In the genomic region with DNA sequence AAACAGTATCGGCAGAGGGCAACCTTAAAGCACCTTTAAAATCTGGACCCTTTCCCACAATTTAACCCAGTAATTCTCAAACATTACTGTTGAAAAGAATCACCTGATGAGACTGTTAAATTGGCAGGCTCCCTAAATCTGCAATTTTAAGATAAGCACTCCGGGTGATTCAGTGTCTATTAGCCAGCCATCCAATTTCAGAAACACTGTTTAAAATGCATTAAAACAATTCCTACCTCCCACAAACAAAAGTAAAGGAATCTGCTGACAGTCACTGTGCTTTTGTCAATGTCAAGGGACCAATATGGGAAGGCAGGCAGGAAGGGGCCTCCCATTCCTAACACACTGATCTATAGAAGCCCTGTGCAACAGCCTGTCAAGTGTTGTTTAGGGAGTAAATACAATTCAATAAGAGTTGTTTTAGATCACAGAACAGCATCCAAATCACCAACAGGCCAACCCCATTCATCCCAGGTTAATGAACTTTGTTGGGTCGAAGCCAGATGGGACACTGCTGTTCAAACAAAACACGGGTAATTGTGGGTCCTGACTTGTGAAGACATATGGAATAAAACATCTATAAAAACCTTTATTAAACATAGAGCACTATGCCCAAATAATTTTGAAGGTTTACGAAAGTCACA, we compare ENCODE assay signal across 1 cellular context.
TF ChIP-seq lines count a peak whose summit lies in the region.

No MANE protein-coding gene starts in this region.

TF ChIP-seq in GM12878, 131 proteins besides CTCF, POLR2A, EP300 and RAD21:
- TF ChIP-seq, protein P1, sequence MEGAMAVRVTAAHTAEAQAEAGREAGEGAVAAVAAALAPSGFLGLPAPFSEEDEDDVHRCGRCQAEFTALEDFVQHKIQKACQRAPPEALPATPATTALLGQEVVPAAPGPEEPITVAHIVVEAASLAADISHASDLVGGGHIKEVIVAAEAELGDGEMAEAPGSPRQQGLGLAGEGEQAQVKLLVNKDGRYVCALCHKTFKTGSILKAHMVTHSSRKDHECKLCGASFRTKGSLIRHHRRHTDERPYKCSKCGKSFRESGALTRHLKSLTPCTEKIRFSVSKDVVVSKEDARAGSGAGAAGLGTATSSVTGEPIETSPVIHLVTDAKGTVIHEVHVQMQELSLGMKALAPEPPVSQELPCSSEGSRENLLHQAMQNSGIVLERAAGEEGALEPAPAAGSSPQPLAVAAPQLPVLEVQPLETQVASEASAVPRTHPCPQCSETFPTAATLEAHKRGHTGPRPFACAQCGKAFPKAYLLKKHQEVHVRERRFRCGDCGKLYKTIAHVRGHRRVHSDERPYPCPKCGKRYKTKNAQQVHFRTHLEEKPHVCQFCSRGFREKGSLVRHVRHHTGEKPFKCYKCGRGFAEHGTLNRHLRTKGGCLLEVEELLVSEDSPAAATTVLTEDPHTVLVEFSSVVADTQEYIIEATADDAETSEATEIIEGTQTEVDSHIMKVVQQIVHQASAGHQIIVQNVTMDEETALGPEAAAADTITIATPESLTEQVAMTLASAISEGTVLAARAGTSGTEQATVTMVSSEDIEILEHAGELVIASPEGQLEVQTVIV (IDR thresholded peaks at IDR 0.05; ENCODE audit: borderline replicate concordance, partially characterized antibody), result no peak
- TF ChIP-seq ZSCAN29 (IDR thresholded peaks at IDR 0.05) (no peak), ZNF217 (IDR thresholded peaks at IDR 0.05) (no peak), CBX3 (IDR thresholded peaks at IDR 0.05; ENCODE audit: borderline replicate concordance, low read depth) (no peak), MYC (IDR thresholded peaks at IDR 0.05; ENCODE audit: insufficient read depth, insufficient read length, insufficient replicate concordance, low read length, severe bottlenecking) (no peak), FOXM1 (IDR thresholded peaks at IDR 0.05; ENCODE audit: low read depth, low read length) (no peak)
- TF ChIP-seq, protein P2, sequence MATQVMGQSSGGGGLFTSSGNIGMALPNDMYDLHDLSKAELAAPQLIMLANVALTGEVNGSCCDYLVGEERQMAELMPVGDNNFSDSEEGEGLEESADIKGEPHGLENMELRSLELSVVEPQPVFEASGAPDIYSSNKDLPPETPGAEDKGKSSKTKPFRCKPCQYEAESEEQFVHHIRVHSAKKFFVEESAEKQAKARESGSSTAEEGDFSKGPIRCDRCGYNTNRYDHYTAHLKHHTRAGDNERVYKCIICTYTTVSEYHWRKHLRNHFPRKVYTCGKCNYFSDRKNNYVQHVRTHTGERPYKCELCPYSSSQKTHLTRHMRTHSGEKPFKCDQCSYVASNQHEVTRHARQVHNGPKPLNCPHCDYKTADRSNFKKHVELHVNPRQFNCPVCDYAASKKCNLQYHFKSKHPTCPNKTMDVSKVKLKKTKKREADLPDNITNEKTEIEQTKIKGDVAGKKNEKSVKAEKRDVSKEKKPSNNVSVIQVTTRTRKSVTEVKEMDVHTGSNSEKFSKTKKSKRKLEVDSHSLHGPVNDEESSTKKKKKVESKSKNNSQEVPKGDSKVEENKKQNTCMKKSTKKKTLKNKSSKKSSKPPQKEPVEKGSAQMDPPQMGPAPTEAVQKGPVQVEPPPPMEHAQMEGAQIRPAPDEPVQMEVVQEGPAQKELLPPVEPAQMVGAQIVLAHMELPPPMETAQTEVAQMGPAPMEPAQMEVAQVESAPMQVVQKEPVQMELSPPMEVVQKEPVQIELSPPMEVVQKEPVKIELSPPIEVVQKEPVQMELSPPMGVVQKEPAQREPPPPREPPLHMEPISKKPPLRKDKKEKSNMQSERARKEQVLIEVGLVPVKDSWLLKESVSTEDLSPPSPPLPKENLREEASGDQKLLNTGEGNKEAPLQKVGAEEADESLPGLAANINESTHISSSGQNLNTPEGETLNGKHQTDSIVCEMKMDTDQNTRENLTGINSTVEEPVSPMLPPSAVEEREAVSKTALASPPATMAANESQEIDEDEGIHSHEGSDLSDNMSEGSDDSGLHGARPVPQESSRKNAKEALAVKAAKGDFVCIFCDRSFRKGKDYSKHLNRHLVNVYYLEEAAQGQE (IDR thresholded peaks at IDR 0.05; ENCODE audit: low read depth, low read length), result no peak
